In genomic region chr7:114405427-114405826, GRCh38 we compare ENCODE assay signal across 8 cellular contexts. TPM values are rescaled to one million over a fixed set of nuclear protein-coding genes. Genes with fewer than 3 reads are reported as not detected.
DNase-seq lines count a peak whose midpoint lies in the region; ATAC-seq and TF ChIP-seq lines count a peak whose summit lies in the region.
"Had no signal": no experiment of that assay in that cellular context is flagged by ENCODE, and none has a peak within 500 bp of the region (broad histone marks: within the 10 kb centered on the region; RNA-seq: fewer than 3 reads in every experiment).

No MANE protein-coding gene starts in this region.

- DNase-seq in glutamatergic neuron, result no peak
- DNase-seq in stimulated activated naive CD4-positive, alpha-beta T cell treated with Interleukin-2 at 50 U/mL for 16 hours (lab: John Stamatoyannopoulos, UW), result no peak
- DNase-seq in GOT3 (lab: John Stamatoyannopoulos, UW), result no peak
- no peak for DNase-seq in effector memory CD4-positive, alpha-beta T cell
- DNase-seq: activated B cell treated with CpG ODN at 0.5 μM for 24 hours had no signal

- no peak overlapping the region for H3K4me3 Mint-ChIP-seq in glutamatergic neuron (ENCODE audit: unreplicated experiment)
- H3K4me3 Mint-ChIP-seq: activated B cell treated with CpG ODN at 0.5 μM for 24 hours had no signal

- peaks cover 5% of the 10 kb centered on the region for H3K4me1 Mint-ChIP-seq in glutamatergic neuron (ENCODE audit: low read depth, unreplicated experiment)
- H3K4me1 Mint-ChIP-seq: activated B cell treated with CpG ODN at 0.5 μM for 24 hours had no signal

- no peaks in the 10 kb centered on the region for H3K36me3 ChIP-seq in OCI-LY1 (ENCODE audit: insufficient read depth, low read length)
- no peaks in the 10 kb centered on the region for H3K36me3 ChIP-seq in effector memory CD4-positive, alpha-beta T cell (ENCODE audit: control insufficient read depth, insufficient read depth, low read length)

- no peaks in the 10 kb centered on the region for H3K9me2 ChIP-seq in OCI-LY1 (ENCODE audit: low read depth, low read length)

- H3K79me2 ChIP-seq in OCI-LY1 (ENCODE audit: insufficient read depth, low read length), result no peaks in the 10 kb centered on the region

- no peaks in the 10 kb centered on the region for H3K27me3 Mint-ChIP-seq in glutamatergic neuron (ENCODE audit: unreplicated experiment)
- H3K27me3 Mint-ChIP-seq: activated B cell treated with CpG ODN at 0.5 μM for 24 hours had no signal

- H3K4me2 ChIP-seq in OCI-LY1 (ENCODE audit: low read length), result no peak overlapping the region

- ATAC-seq in GM18867 (IDR thresholded peaks at IDR 0.05; ENCODE audit: unreplicated experiment) (peak; percentile 86), HG02938 (IDR thresholded peaks at IDR 0.05; ENCODE audit: unreplicated experiment) (peak; percentile 87)

- H3K4me1 ChIP-seq in OCI-LY1 (ENCODE audit: insufficient read depth, low read length, severe bottlenecking), result no peaks in the 10 kb centered on the region
- H3K4me1 ChIP-seq in effector memory CD4-positive, alpha-beta T cell (ENCODE audit: control insufficient read depth, insufficient read depth, low read length, poor library complexity, severe bottlenecking), result no peaks in the 10 kb centered on the region

- H3K9me3 Mint-ChIP-seq in glutamatergic neuron (ENCODE audit: unreplicated experiment), result peaks cover 2% of the 10 kb centered on the region
- H3K9me3 Mint-ChIP-seq: activated B cell treated with CpG ODN at 0.5 μM for 24 hours had no signal

- no peaks in the 10 kb centered on the region for H3K36me3 Mint-ChIP-seq in glutamatergic neuron (ENCODE audit: unreplicated experiment)

- no peaks in the 10 kb centered on the region for H3K9me3 ChIP-seq in OCI-LY1 (ENCODE audit: low read length)
- no peaks in the 10 kb centered on the region for H3K9me3 ChIP-seq in effector memory CD4-positive, alpha-beta T cell (ENCODE audit: control insufficient read depth, low read length)

- no peaks in the 10 kb centered on the region for H3K27me3 ChIP-seq in OCI-LY1 (ENCODE audit: insufficient read depth, low read length)
- no peaks in the 10 kb centered on the region for H3K27me3 ChIP-seq in effector memory CD4-positive, alpha-beta T cell (replicated peaks; ENCODE audit: control insufficient read depth, insufficient read depth, low read length, poor library complexity, severe bottlenecking)

- no peak overlapping the region for H3K4me3 ChIP-seq in OCI-LY1 (ENCODE audit: low read depth, low read length, poor library complexity, severe bottlenecking)
- H3K4me3 ChIP-seq in effector memory CD4-positive, alpha-beta T cell (ENCODE audit: insufficient read depth, low read depth, low read length, poor library complexity, severe bottlenecking), result no peak overlapping the region

- H3K9ac ChIP-seq in OCI-LY1 (ENCODE audit: low read length), result no peak overlapping the region

- H4K20me1 ChIP-seq in OCI-LY1 (ENCODE audit: insufficient read depth, low read length), result no peaks in the 10 kb centered on the region

- H3K27ac Mint-ChIP-seq in glutamatergic neuron (ENCODE audit: unreplicated experiment), result no peak overlapping the region
- H3K27ac Mint-ChIP-seq: activated B cell treated with CpG ODN at 0.5 μM for 24 hours had no signal

- no peak overlapping the region for H3K27ac ChIP-seq in OCI-LY1 (ENCODE audit: low read depth, low read length, poor library complexity, severe bottlenecking)
- H3K27ac ChIP-seq in effector memory CD4-positive, alpha-beta T cell (ENCODE audit: insufficient read depth, low read length, poor library complexity, severe bottlenecking), result no peak overlapping the region

- no peak overlapping the region for H2AFZ ChIP-seq in OCI-LY1 (ENCODE audit: low read length)

- no peaks in the 10 kb centered on the region for H3F3A ChIP-seq in OCI-LY1 (ENCODE audit: insufficient read depth, low read length)

- TF ChIP-seq CTCF in OCI-LY1 (IDR thresholded peaks at IDR 0.05; ENCODE audit: low read length) (peak; percentile 50; the same call in 1 of the 2 replicates), glutamatergic neuron (IDR thresholded peaks at IDR 0.05; ENCODE audit: partially characterized antibody, unreplicated experiment) (peak; percentile 62)

RNA-seq across cellular contexts. Expression of gene FOXP2, which starts 9.2 kb away (rescaled TPM):
- total RNA-seq in glutamatergic neuron (ENCODE audit: unreplicated experiment), result 72.1 TPM
- total RNA-seq: activated B cell treated with CpG ODN at 0.5 μM for 24 hours had no signal
